23 cellular contexts compared by ENCODE assay signal in genomic region chr19:28428644-28429348, GRCh38.
"Had no signal": no experiment of that assay in that cellular context is flagged by ENCODE, and none has a peak within 500 bp of the region (broad histone marks: within the 10 kb centered on the region; RNA-seq: fewer than 3 reads in every experiment).

No MANE protein-coding gene starts in this region.

- H3K4me1 ChIP-seq: breast epithelium, esophagus squamous epithelium, heart right ventricle, sigmoid colon, stomach, thyroid gland had no signal

- ATAC-seq: activated CD8-positive, alpha-beta memory T cell treated with anti-CD3 and anti-CD28 coated beads, Interleukin-2, amount 10 ng/mL, durations not matched to agents 7 days and 5 days; activated CD8-positive, alpha-beta T cell treated with anti-CD3 and anti-CD28 coated beads, Interleukin-2, amount 10 ng/mL, durations not matched to agents 7 days and 5 days; activated naive CD4-positive, alpha-beta T cell treated with anti-CD3 and anti-CD28 coated beads, Interleukin-2, amount 50 U/mL, for 72 hours; heart right ventricle; naive thymus-derived CD4-positive, alpha-beta T cell; T-helper 17 cell had no signal

- H3K9me3 ChIP-seq: breast epithelium, heart right ventricle, sigmoid colon, stomach, thyroid gland had no signal

- FAIRE-seq: small intestine had no signal

- H3K4me3 ChIP-seq: breast epithelium, esophagus squamous epithelium, heart right ventricle, sigmoid colon, stomach, thyroid gland had no signal

- DNase-seq: activated B cell treated with CpG ODN at 0.5 μM for 24 hours; activated CD4-positive, alpha-beta T cell treated with anti-CD3 and anti-CD28 coated beads, Interleukin-2, amount 50 U/mL, for 1 hour; activated CD8-positive, alpha-beta memory T cell treated with anti-CD3 and anti-CD28 coated beads, Interleukin-2, amount 10 ng/mL, durations not matched to agents 7 days and 5 days; activated CD8-positive, alpha-beta T cell treated with anti-CD3 and anti-CD28 coated beads, Interleukin-2, amount 10 ng/mL, durations not matched to agents 7 days and 5 days; activated T-cell treated with anti-CD3 and anti-CD28 coated beads, Interleukin-2, amount 50 U/mL, for 48 hours; esophagus squamous epithelium; foreskin melanocyte; heart right ventricle; midbrain; naive thymus-derived CD4-positive, alpha-beta T cell; retina; sigmoid colon; small intestine; stimulated activated CD4-positive, alpha-beta T cell treated with anti-CD3 and anti-CD28 coated beads, Interleukin-4, amount 100 ng/mL, for 4 hours; stimulated activated CD8-positive, alpha-beta memory T cell treated with anti-CD3 and anti-CD28 coated beads, Interleukin-4, amount 100 ng/mL, for 48 hours; stimulated activated naive B cell treated with anti-CD40 and anti-IgM and Interleukin-4, amounts not matched to agents 10 μg/mL and 1 μg/mL and 100 μg/mL, for 72 hours; stomach; T-helper 17 cell; T1000; thyroid gland had no signal

- H3K27ac ChIP-seq: breast epithelium, epithelial cell of prostate, esophagus squamous epithelium, heart right ventricle, sigmoid colon, stomach, thyroid gland had no signal

- H3K36me3 ChIP-seq: breast epithelium, esophagus squamous epithelium, heart right ventricle, sigmoid colon, stomach, thyroid gland had no signal

- H3K27me3 ChIP-seq: esophagus squamous epithelium, thyroid gland had no signal
